In genomic region chr17:2981325-2981724, GRCh38 we compare ENCODE assay signal across 1 cellular context.
TF ChIP-seq lines count a peak whose summit lies in the region.

No MANE protein-coding gene starts in this region.

TF ChIP-seq in HepG2, 621 proteins besides CTCF, POLR2A, EP300 and RAD21 (continued from another document):
- TF ChIP-seq PATZ1 (CRISPR knock-in tag; IDR thresholded peaks at IDR 0.05) (no peak), ZNF263 (CRISPR knock-in tag; IDR thresholded peaks at IDR 0.05) (no peak), ZNF746 (CRISPR knock-in tag; IDR thresholded peaks at IDR 0.05) (no peak), ZNF264 (CRISPR knock-in tag; IDR thresholded peaks at IDR 0.05) (no peak), ZBTB14 (CRISPR knock-in tag; IDR thresholded peaks at IDR 0.05) (no peak), ZNF496 (CRISPR knock-in tag; IDR thresholded peaks at IDR 0.05; ENCODE audit: insufficient replicate concordance) (no peak), SKI (IDR thresholded peaks at IDR 0.05; ENCODE audit: partially characterized antibody) (no peak), TP53 (CRISPR knock-in tag; conservative IDR thresholded peaks at IDR 0.05) (no peak), GTF3A (CRISPR knock-in tag; conservative IDR thresholded peaks at IDR 0.05) (no peak)
TF ChIP-seq in HepG2: peak in this region for 0.
